Comparison of ENCODE assay signal across 12 cellular contexts in the genomic region with DNA sequence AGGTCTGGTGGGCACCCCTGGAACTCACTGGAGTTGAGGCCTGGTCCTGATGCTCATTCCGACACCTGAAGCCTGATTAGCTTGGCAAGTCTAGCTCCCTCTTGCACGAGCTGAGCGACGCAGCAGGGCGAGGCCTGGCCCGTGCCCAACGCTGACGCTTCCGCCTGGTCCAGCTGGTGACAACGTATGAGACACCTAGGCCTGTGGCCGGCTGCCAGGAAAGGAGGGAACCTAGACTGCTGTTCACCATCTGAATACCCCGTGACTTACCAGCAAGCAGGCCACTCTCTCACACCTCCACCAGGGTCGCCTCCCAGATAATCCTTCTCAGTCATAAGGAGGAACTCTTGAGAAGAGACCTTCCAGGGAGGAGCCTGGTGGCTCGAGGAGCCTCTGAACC. TPM values are rescaled to one million over a fixed set of nuclear protein-coding genes. Genes with fewer than 3 reads are reported as not detected.
A peak's percentile ranks its signal among the peaks of the same experiment; 100 is the strongest.
DNase-seq lines count a peak whose midpoint lies in the region; ATAC-seq, FAIRE-seq and TF ChIP-seq lines count a peak whose summit lies in the region.
"Had no signal": no experiment of that assay in that cellular context is flagged by ENCODE, and none has a peak within 500 bp of the region (broad histone marks: within the 10 kb centered on the region; RNA-seq: fewer than 3 reads in every experiment).

No MANE protein-coding gene starts in this region.

- no peak overlapping the region for H4K91ac ChIP-seq in IMR-90 (ENCODE audit: insufficient read depth, low read depth, low read length)
- H4K91ac ChIP-seq in H1 (replicated peaks; ENCODE audit: insufficient read length, low read length), result no peak overlapping the region

- POLR2A ChIA-PET in IMR-90 (lab: Charles Lee; ENCODE audit: unreplicated experiment) (interaction anchor here (0.6 kb wide), 1 partner anchor 13 kb away, joined by 3 read pairs; no protein-coding TSS in a partner anchor), H1 (lab: Charles Lee; ENCODE audit: partially characterized antibody) (interaction anchor here (1.0 to 1.5 kb wide), 2 partner anchors 17 to 27 kb away, joined by 3 read pairs; no protein-coding TSS in a partner anchor), OCI-LY7 (lab: Charles Lee) (interaction anchor here (0.6 kb wide), 1 partner anchor 34 kb away, joined by 3 read pairs; no protein-coding TSS in a partner anchor)

- no TSS peak for BruUV-seq in IMR-90 (replicated peaks; lab: Mats Ljungman, UMichigan)
- BruUV-seq in OCI-LY7 (replicated peaks; lab: Mats Ljungman, UMichigan), result no TSS peak

- H2BK15ac ChIP-seq in IMR-90 (ENCODE audit: low read depth, low read length) (no peak overlapping the region), H1 (ENCODE audit: low read length) (no peak overlapping the region)

- dilution Hi-C loops in IMR-90 (cut with HindIII; ENCODE audit: low sequenced_read_pairs, unreplicated experiment), result no loop called here

- H3K9me3 ChIP-seq in BE2C, result no peaks in the 10 kb centered on the region
- H3K9me3 ChIP-seq in IMR-90 (ENCODE audit: control insufficient read depth, insufficient read depth, low read length), result no peaks in the 10 kb centered on the region
- no peaks in the 10 kb centered on the region for H3K9me3 ChIP-seq in H1 (ENCODE audit: insufficient read depth in 2 of 2, low read depth in 1 of 2, low read length in 1 of 2)
- no peaks in the 10 kb centered on the region for H3K9me3 ChIP-seq in adrenal gland (replicated peaks in 1 of 3)
- H3K9me3 ChIP-seq in OCI-LY7 (ENCODE audit: low read length), result no peaks in the 10 kb centered on the region

- intact Hi-C loops in IMR-90 (cut with micrococcal nuclease), result no loop called here
- intact Hi-C loops in adrenal gland (cut with DNase I), result no loop called here
- intact Hi-C loops in OCI-LY7 (cut with micrococcal nuclease; ENCODE audit: unreplicated experiment), result no loop called here

- H3K4me3 ChIP-seq in BE2C (ENCODE audit: low read depth, low read length) (no peak overlapping the region), IMR-90 (ENCODE audit: insufficient read depth, low read depth, low read length) (no peak overlapping the region), H1 (ENCODE audit: extremely low read depth in 1 of 4, insufficient read depth in 2 of 4, low read depth in 3 of 4, low read length in 4 of 4) (no peak overlapping the region), adrenal gland (no peak overlapping the region), OCI-LY7 (ENCODE audit: low read depth, low read length, poor library complexity, severe bottlenecking) (no peak overlapping the region)
- H3K4me3 ChIP-seq: dorsolateral prefrontal cortex had no signal

- FAIRE-seq in H1 (lab: Jason Lieb, UNC), result no peak

- DNase-seq in BE2C (peak; percentile 55), IMR-90 (peak; percentile 19), NCI-H524 treated with DMSO at 0.1 percent for 48 hours (lab: John Stamatoyannopoulos, UW) (peak; percentile 83), H1 (ENCODE audit: low read depth in 1 of 2, low spot score in 2 of 2) (no peak), adrenal gland (no peak), NCI-H2227 (lab: John Stamatoyannopoulos, UW; ENCODE audit: unreplicated experiment) (no peak), OCI-LY7 (ENCODE audit: low spot score) (no peak)
- DNase-seq: activated CD4-positive, alpha-beta T cell treated with anti-CD3 and anti-CD28 coated beads, Interleukin-2, amount 50 U/mL, for 4 hours; NCI-H1417 treated with DMSO at 0.1 percent for 48 hours had no signal

- H3K18ac ChIP-seq in IMR-90 (ENCODE audit: low read depth, low read length), result no peak overlapping the region
- H3K18ac ChIP-seq in H1 (ENCODE audit: extremely low read depth, low read length), result no peak overlapping the region

- H3K23ac ChIP-seq in IMR-90 (ENCODE audit: low read depth, low read length) (no peak overlapping the region), H1 (ENCODE audit: insufficient read length) (no peak overlapping the region)

- TF ChIP-seq RAD21 in IMR-90 (IDR thresholded peaks at IDR 0.05; ENCODE audit: low read length) (no peak), H1 (IDR thresholded peaks at IDR 0.05 in 1 of 2, conservative IDR thresholded peaks at IDR 0.05 in 1 of 2; ENCODE audit: low read depth in 2 of 2, low read length in 2 of 2) (no peak)

- H3K27ac ChIP-seq in IMR-90 (ENCODE audit: insufficient read depth, low read length) (no peak overlapping the region), H1 (ENCODE audit: low read depth, low read length) (no peak overlapping the region; the same call in 1 of the 2 replicates), adrenal gland (no peak overlapping the region), OCI-LY7 (ENCODE audit: low read depth, low read length, poor library complexity, severe bottlenecking) (no peak overlapping the region)

- CTCF ChIA-PET in IMR-90 (lab: Yijun Ruan, JAX) (no interaction called here), H1 (lab: Charles Lee; ENCODE audit: partially characterized antibody) (interaction anchor here (1.2 to 4.9 kb wide), 4 partner anchors 11 to 32 kb away, joined by 4 to 28 read pairs (median 7); a partner anchor contains a TSS), OCI-LY7 (lab: Charles Lee; ENCODE audit: unreplicated experiment) (no interaction called here)

- ATAC-seq in IMR-90 (ENCODE audit: low read depth) (no peak), GM18870 (IDR thresholded peaks at IDR 0.05; ENCODE audit: unreplicated experiment) (no peak)

- TF ChIP-seq CTCF in BE2C (IDR thresholded peaks at IDR 0.05; ENCODE audit: low read depth, low read length) (no peak), IMR-90 (conservative IDR thresholded peaks at IDR 0.05; ENCODE audit: low read depth, low read length) (no peak), H1 (IDR thresholded peaks at IDR 0.05; ENCODE audit: control extremely low read depth in 1 of 3, insufficient read depth in 1 of 3, low read depth in 1 of 3, low read length in 3 of 3) (no peak), adrenal gland (IDR thresholded peaks at IDR 0.05) (no peak), OCI-LY7 (conservative IDR thresholded peaks at IDR 0.05; ENCODE audit: low read length) (no peak)

- H2BK20ac ChIP-seq in IMR-90 (ENCODE audit: low read depth, low read length) (no peak overlapping the region), H1 (ENCODE audit: low read length) (no peak overlapping the region)

- H3K56ac ChIP-seq in IMR-90 (ENCODE audit: extremely low read depth, insufficient read depth, low read length) (no peak overlapping the region), H1 (replicated peaks; ENCODE audit: insufficient read length, low read depth, low read length) (no peak overlapping the region)

- H3K4ac ChIP-seq in IMR-90 (ENCODE audit: low read depth, low read length) (no peak overlapping the region), H1 (replicated peaks; ENCODE audit: insufficient read length, low read depth, low read length) (peak overlapping the region; percentile 53)

- no peak overlapping the region for H2AK9ac ChIP-seq in IMR-90 (replicated peaks; ENCODE audit: low read depth, low read length, poor library complexity)

- no peak overlapping the region for H2BK5ac ChIP-seq in IMR-90 (ENCODE audit: low read depth, low read length, poor library complexity, severe bottlenecking)
- no peak overlapping the region for H2BK5ac ChIP-seq in H1 (ENCODE audit: low read depth, low read length)

- WGBS in IMR-90 (ENCODE audit: extremely low coverage in 2 of 2, insufficient read length in 1 of 2), 2 experiments, result 52% methylated on average over 2 of the region's 14 CpGs; no CpG with 5 or more reads in 1 of the 2 experiments
- WGBS in H1 (ENCODE audit: extremely low coverage in 1 of 2, insufficient coverage in 1 of 2, insufficient read length in 1 of 2, insufficient replicate concordance in 2 of 2, low coverage in 1 of 2, low lambda C conversion rate in 2 of 2, missing lambda C conversion rate in 1 of 2), 2 experiments, result 92% methylated on average over 13 of the region's 14 CpGs; no CpG with 5 or more reads in 1 of the 2 experiments
- 79 to 89% (median 85%) methylated on average over 3 to 14 of the region's 14 CpGs for WGBS in adrenal gland, 4 donors

- H3K4me1 ChIP-seq in BE2C (no peaks in the 10 kb centered on the region; the same call in 1 of the 2 replicates), IMR-90 (ENCODE audit: control insufficient read depth, insufficient read depth, low read length) (no peaks in the 10 kb centered on the region), H1 (replicated peaks in 1 of 4; ENCODE audit: control insufficient read depth in 3 of 4, insufficient read depth in 4 of 4, low read length in 3 of 4) (no peaks in the 10 kb centered on the region), adrenal gland (replicated peaks in 1 of 2) (no peaks in the 10 kb centered on the region), OCI-LY7 (ENCODE audit: insufficient read depth, low read length, poor library complexity, severe bottlenecking) (no peaks in the 10 kb centered on the region)

- no peak overlapping the region for H4K5ac ChIP-seq in IMR-90 (ENCODE audit: low read depth, low read length)
- H4K5ac ChIP-seq in H1 (ENCODE audit: insufficient read length, low read depth, low read length), result no peak overlapping the region

- H3K14ac ChIP-seq in IMR-90 (replicated peaks; ENCODE audit: low read depth, low read length) (no peak overlapping the region), H1 (ENCODE audit: insufficient read length) (no peak overlapping the region)

- no peaks in the 10 kb centered on the region for H3K9me2 ChIP-seq in OCI-LY7 (ENCODE audit: insufficient read depth, low read length)

- H3K79me1 ChIP-seq in IMR-90 (ENCODE audit: low read depth in 1 of 2, low read length in 2 of 2) (peaks cover 0 to 21% of the 10 kb centered on the region in 2 experiments; a peak in 2 of 4 replicates), H1 (ENCODE audit: low read depth, low read length) (peaks cover 2% of the 10 kb centered on the region)

- no peaks in the 10 kb centered on the region; the same call in 1 of the 2 replicates for H3K23me2 ChIP-seq in H1 (ENCODE audit: low read depth, low read length)

- no peak for TF ChIP-seq EP300 in H1 (IDR thresholded peaks at IDR 0.05; ENCODE audit: borderline replicate concordance in 1 of 2, low read depth in 2 of 2, low read length in 2 of 2)

- H3K79me2 ChIP-seq in H1 (ENCODE audit: control insufficient read depth in 1 of 2, insufficient read depth in 2 of 2, low read length in 2 of 2), result peaks cover 0 to 4% of the 10 kb centered on the region in 2 experiments; a peak in 2 of 4 replicates
- peaks cover 8% of the 10 kb centered on the region; the same call in 1 of the 2 replicates for H3K79me2 ChIP-seq in OCI-LY7 (ENCODE audit: insufficient read depth, low read depth, low read length)

- H3K27me3 ChIP-seq in BE2C (no peaks in the 10 kb centered on the region), IMR-90 (ENCODE audit: control insufficient read depth, insufficient read depth, low read length) (no peaks in the 10 kb centered on the region; the same call in 1 of the 2 replicates), H1 (replicated peaks in 1 of 4; ENCODE audit: control insufficient read depth in 3 of 4, extremely low read depth in 1 of 4, insufficient read depth in 3 of 4, low read length in 3 of 4) (no peaks in the 10 kb centered on the region; a peak in 2 of 7 replicates), adrenal gland (no peaks in the 10 kb centered on the region)
- H3K27me3 ChIP-seq: dorsolateral prefrontal cortex had no signal

- H3K9me1 ChIP-seq in IMR-90 (ENCODE audit: insufficient read depth, low read length), result 0 out of 2 replicates have a peak, but pooled peaks cover 3% of the 10 kb centered on the region

- peaks cover 9% of the 10 kb centered on the region for H3K36me3 ChIP-seq in BE2C
- H3K36me3 ChIP-seq in IMR-90 (ENCODE audit: control insufficient read depth, insufficient read depth, low read length), result peaks cover 8% of the 10 kb centered on the region
- H3K36me3 ChIP-seq in H1 (ENCODE audit: control insufficient read depth in 2 of 4, insufficient read depth in 4 of 4, low read length in 3 of 4), result peaks cover 3 to 13% (median 5%) of the 10 kb centered on the region in 4 experiments; a peak in 4 of 8 replicates
- H3K36me3 ChIP-seq in adrenal gland (replicated peaks in 1 of 2), result peaks cover 0 to 15% of the 10 kb centered on the region in 2 donors
- peaks cover 21% of the 10 kb centered on the region for H3K36me3 ChIP-seq in OCI-LY7 (ENCODE audit: insufficient read depth, low read length)

- no peak overlapping the region for H2BK120ac ChIP-seq in IMR-90 (ENCODE audit: low read depth, low read length)
- H2BK120ac ChIP-seq in H1 (replicated peaks; ENCODE audit: low read depth, low read length), result no peak overlapping the region

- H2BK12ac ChIP-seq in H1 (ENCODE audit: low read depth, low read length), result no peak overlapping the region

- no peak overlapping the region for H2AFZ ChIP-seq in IMR-90 (replicated peaks; ENCODE audit: low read length, poor library complexity)
- no peak overlapping the region for H2AFZ ChIP-seq in H1 (ENCODE audit: low read length)
- H2AFZ ChIP-seq in OCI-LY7 (ENCODE audit: low read length), result no peak overlapping the region

- H2AK5ac ChIP-seq in IMR-90 (ENCODE audit: low read depth, low read length) (no peak overlapping the region), H1 (ENCODE audit: low read depth, low read length) (no peak overlapping the region)

- H3K9ac ChIP-seq in IMR-90 (ENCODE audit: low read depth, low read length) (no peak overlapping the region), H1 (replicated peaks in 1 of 4; ENCODE audit: extremely low read depth in 1 of 4, low read depth in 3 of 4, low read length in 3 of 4) (no peak overlapping the region)

- peaks cover 27% of the 10 kb centered on the region for H4K20me1 ChIP-seq in IMR-90 (ENCODE audit: insufficient read depth, low read length)
- peaks cover 3 to 17% of the 10 kb centered on the region in 2 experiments for H4K20me1 ChIP-seq in H1 (replicated peaks in 1 of 2; ENCODE audit: control insufficient read depth in 1 of 2, insufficient read depth in 2 of 2, low read length in 2 of 2)
- peaks cover 14% of the 10 kb centered on the region; the same call in 1 of the 2 replicates for H4K20me1 ChIP-seq in OCI-LY7 (ENCODE audit: insufficient read depth, low read length)

- H3K4me2 ChIP-seq in IMR-90 (ENCODE audit: low read depth, low read length), result no peak overlapping the region
- H3K4me2 ChIP-seq in H1 (ENCODE audit: insufficient read depth in 1 of 2, low read depth in 2 of 2, low read length in 2 of 2), result no peak overlapping the region
- no peak overlapping the region for H3K4me2 ChIP-seq in OCI-LY7 (ENCODE audit: low read length)

- TF ChIP-seq POLR2A in IMR-90 (IDR thresholded peaks at IDR 0.05; ENCODE audit: low read depth, low read length) (no peak), H1 (IDR thresholded peaks at IDR 0.05; ENCODE audit: control extremely low read depth in 1 of 2, low read depth in 2 of 2, low read length in 2 of 2) (no peak), adrenal gland (IDR thresholded peaks at IDR 0.05) (no peak)

- in situ Hi-C loops in IMR-90 (cut with MboI; ENCODE audit: low sequenced_read_pairs), result no loop called here

- H4K8ac ChIP-seq in IMR-90 (ENCODE audit: low read depth in 2 of 2, low read length in 2 of 2), result no peak overlapping the region
- no peak overlapping the region for H4K8ac ChIP-seq in H1 (ENCODE audit: extremely low read depth, insufficient read depth, low read length)

RNA-seq across cellular contexts. Expression of a gene that starts 24.5 kb away (rescaled TPM):
- 90.9 TPM for polyA plus RNA-seq in BE2C (2012; ENCODE audit: insufficient read depth, insufficient read length, low read depth)
- total RNA-seq in IMR-90 (2012; rRNA removed) (10.9 and 13.9 TPM in 2 replicates), adrenal gland (10 to 100 TPM; 19.5 to 41.9 (median 34.7) TPM), OCI-LY7 (2022) (42.3 and 42.7 TPM in 2 replicates)
- polyA plus RNA-seq in IMR-90 (2012; rRNA removed) (21.3 and 22.6 TPM in 2 replicates), H1 (2011; rRNA removed) (32.8 and 38.3 TPM in 2 replicates), adrenal gland (10 to 100 TPM; 27.6 to 38.0 (median 29.9) TPM)
- polyA plus RNA-seq in IMR-90 (2012; cell fraction: cytosol; rRNA removed), result 11.8 and 17.6 TPM in 2 replicates
- polyA plus RNA-seq in IMR-90 (2012; cell fraction: nucleus; rRNA removed; ENCODE audit: low replicate concordance), result 28.4 and 31.6 TPM in 2 replicates
- total RNA-seq in H1 (2021; fragmentation: NEBNext Ultra II Directional; extraction: Animal tissue kit (Norgen Biotek cat#: 25700)), result 66.0 and 66.1 TPM in 2 replicates
- 41.4 TPM for polyA plus RNA-seq in H1 (2011; cell fraction: cytosol; rRNA removed)
- 41.1 TPM for polyA plus RNA-seq in H1 (2011; cell fraction: nucleus; rRNA removed)
- polyA plus RNA-seq in H1 (2012, experiment 1 of 2), result 46.9 to 54.7 TPM (median 49.9 TPM) in 4 replicates
- 35.5 TPM for polyA plus RNA-seq in H1 (2012, experiment 2 of 2)
- 44.4 TPM for polyA plus RNA-seq in H1 (2013, experiment 1 of 2)
- polyA plus RNA-seq in H1 (2013, experiment 2 of 2), result 44.2 TPM
- 42.5 and 44.7 TPM in 2 replicates for polyA minus RNA-seq in H1 (2011; rRNA and poly(A)+ RNA removed)
- polyA minus RNA-seq in H1 (2011; cell fraction: cytosol; rRNA and poly(A)+ RNA removed), result 40.8 TPM
- polyA minus RNA-seq in H1 (2011; cell fraction: nucleus; rRNA and poly(A)+ RNA removed), result 22.0 TPM
- 26.7 and 31.3 TPM in 2 replicates for total RNA-seq in OCI-LY7 (2014; rRNA removed; shearing (Covaris generic))

RNA-seq across cellular contexts. Expression of a gene that starts 44.3 kb away (rescaled TPM):
- 0.56 TPM for polyA plus RNA-seq in BE2C (2012; ENCODE audit: insufficient read depth, insufficient read length, low read depth)
- not detected in 2 replicates for total RNA-seq in IMR-90 (2012; rRNA removed)
- not detected in 2 replicates for polyA plus RNA-seq in IMR-90 (2012; rRNA removed)
- polyA plus RNA-seq in IMR-90 (2012; cell fraction: cytosol; rRNA removed), result 0.02 TPM in 1 of 2 replicates, not detected in the other
- polyA plus RNA-seq in IMR-90 (2012; cell fraction: nucleus; rRNA removed; ENCODE audit: low replicate concordance), result not detected in 2 replicates
- 0.41 TPM in 1 of 2 replicates, not detected in the other for total RNA-seq in H1 (2021; fragmentation: NEBNext Ultra II Directional; extraction: Animal tissue kit (Norgen Biotek cat#: 25700))
- polyA plus RNA-seq in H1 (2011; rRNA removed), result 0.11 and 0.16 TPM in 2 replicates
- 0.16 TPM for polyA plus RNA-seq in H1 (2011; cell fraction: cytosol; rRNA removed)
- polyA plus RNA-seq in H1 (2011; cell fraction: nucleus; rRNA removed), result 0.77 TPM
- polyA plus RNA-seq in H1 (2012, experiment 1 of 2), result 0.19 TPM in 1 of 4 replicates, not detected in the others
- polyA plus RNA-seq in H1 (2012, experiment 2 of 2), result not detected
- 0.06 TPM for polyA plus RNA-seq in H1 (2013, experiment 1 of 2)
- 0.06 TPM for polyA plus RNA-seq in H1 (2013, experiment 2 of 2)
- not detected in 2 replicates for polyA minus RNA-seq in H1 (2011; rRNA and poly(A)+ RNA removed)
- not detected for polyA minus RNA-seq in H1 (2011; cell fraction: cytosol; rRNA and poly(A)+ RNA removed)
- polyA minus RNA-seq in H1 (2011; cell fraction: nucleus; rRNA and poly(A)+ RNA removed), result not detected
- 1 to 10 TPM in 3 of 8 donors, under 1 TPM in 1, not detected in 4; 0.28 to 1.1 (median 1.1) TPM for total RNA-seq in adrenal gland
- polyA plus RNA-seq in adrenal gland, result 1 to 10 TPM in 1 of 3 donors, under 1 TPM in 1, not detected in 1; 0.81 to 1.2 TPM
- not detected in 2 replicates for total RNA-seq in OCI-LY7 (2014; rRNA removed; shearing (Covaris generic))
- 0.39 and 0.42 TPM in 2 replicates for total RNA-seq in OCI-LY7 (2022)
- total RNA-seq: skeletal muscle tissue had no signal

Comparison
In these comparisons a context has a peak if more than half of its experiments do, and no peak if none do; other contexts are left out.
1. DNase-seq: peak in BE2C (single experiment), IMR-90 (single experiment) and NCI-H524 treated with DMSO at 0.1 percent for 48 hours (single experiment); none in H1 (0 of 2), adrenal gland (0 of 7), NCI-H2227 (single experiment) and OCI-LY7 (single experiment).